7 cellular contexts compared by ENCODE assay signal in the genomic region with DNA sequence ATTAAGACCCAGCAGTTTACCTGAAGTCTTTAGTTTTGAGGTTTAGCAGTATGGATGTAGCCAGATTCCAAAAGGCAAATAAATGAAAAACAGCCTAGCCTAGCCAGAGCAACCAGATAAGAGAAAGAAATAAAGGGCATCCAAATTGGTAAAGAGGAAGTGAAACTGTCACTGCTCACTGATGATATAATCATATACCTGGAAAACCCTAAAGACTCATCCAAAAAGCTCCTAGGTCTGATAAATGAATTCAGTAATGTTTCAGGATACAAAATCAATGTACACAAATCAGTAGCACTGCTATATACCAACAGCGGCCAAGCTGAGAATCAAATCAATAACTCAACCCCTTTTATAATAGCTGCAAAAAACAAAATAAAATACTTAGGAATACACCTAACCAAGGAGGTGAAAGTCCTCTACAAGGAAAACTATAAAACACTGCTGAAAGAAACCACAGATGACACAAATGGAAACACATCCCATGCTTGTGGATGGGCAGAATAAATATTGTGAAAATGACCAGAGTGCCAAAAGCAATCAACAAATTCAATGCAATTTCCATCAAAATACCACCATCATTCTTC. TPM values are rescaled to one million over a fixed set of nuclear protein-coding genes. Genes with fewer than 3 reads are reported as not detected.
DNase-seq lines count a peak whose midpoint lies in the region; ATAC-seq, FAIRE-seq and TF ChIP-seq lines count a peak whose summit lies in the region.
"Not testable (repeated sequence)": the region's sequence is repeated elsewhere in the genome, so short reads cannot be mapped to it uniquely, and the experiment has no call there.

No MANE protein-coding gene starts in this region.

- H3K27ac ChIP-seq in MM.1S (ENCODE audit: low read length); OCI-LY7 (ENCODE audit: low read depth, low read length, poor library complexity, severe bottlenecking): not testable (repeated sequence)

- ATAC-seq in activated B cell treated with CpG ODN at 0.5 μM for 24 hours (ENCODE audit: low read depth) (peak; percentile 28), memory B cell (ENCODE audit: low read depth) (peak; percentile 26)

- peaks cover 19% of the 10 kb centered on the region for H3F3A ChIP-seq in MM.1S (ENCODE audit: insufficient read depth, low read length)

- H3K27ac Mint-ChIP-seq in activated B cell treated with CpG ODN at 0.5 μM for 24 hours = peak overlapping the region; percentile 50
- H3K27ac Mint-ChIP-seq in activated naive CD8-positive, alpha-beta T cell treated with anti-CD3 and anti-CD28 coated beads for 36 hours = peak overlapping the region; percentile 38
- H3K27ac Mint-ChIP-seq in memory B cell = peak overlapping the region; percentile 10

- H3K36me3 Mint-ChIP-seq in activated B cell treated with CpG ODN at 0.5 μM for 24 hours (ENCODE audit: low read depth); memory B cell: not testable (repeated sequence)
- H3K36me3 Mint-ChIP-seq in activated naive CD8-positive, alpha-beta T cell treated with anti-CD3 and anti-CD28 coated beads for 36 hours = peaks cover 15% of the 10 kb centered on the region

- H2AFZ ChIP-seq in MM.1S (ENCODE audit: low read length); OCI-LY7 (ENCODE audit: low read length): not testable (repeated sequence)

- H3K4me3 Mint-ChIP-seq in activated B cell treated with CpG ODN at 0.5 μM for 24 hours, memory B cell: not testable (repeated sequence)
- peak overlapping the region; percentile 11 for H3K4me3 Mint-ChIP-seq in activated naive CD8-positive, alpha-beta T cell treated with anti-CD3 and anti-CD28 coated beads for 36 hours

- DNase-seq in GM18507 (ENCODE audit: extremely low spot score, insufficient read length, low read depth); MM.1S; activated B cell treated with CpG ODN at 0.5 μM for 24 hours; activated naive CD8-positive, alpha-beta T cell treated with anti-CD3 and anti-CD28 coated beads for 36 hours: not testable (repeated sequence)
- peak; percentile 31 for DNase-seq in NB4 (ENCODE audit: low read depth)
- peak; percentile 32 for DNase-seq in OCI-LY7 (ENCODE audit: low spot score)
- DNase-seq in memory B cell (ENCODE audit: low spot score in 2 of 2) = peak in 1 of 2 donors; percentile 11

- intact Hi-C loops in OCI-LY7 (cut with micrococcal nuclease; ENCODE audit: unreplicated experiment); activated B cell treated with CpG ODN at 0.5 μM for 24 hours (cut with micrococcal nuclease): not testable (repeated sequence)

- H3K9me2 ChIP-seq in MM.1S (replicated peaks; ENCODE audit: insufficient read depth, low read length); OCI-LY7 (ENCODE audit: insufficient read depth, low read length): not testable (repeated sequence)

- H3K4me1 ChIP-seq in MM.1S (ENCODE audit: low read length) (peaks cover 22% of the 10 kb centered on the region), OCI-LY7 (ENCODE audit: insufficient read depth, low read length, poor library complexity, severe bottlenecking) (peaks cover 20% of the 10 kb centered on the region)

- H3K36me3 ChIP-seq in MM.1S (replicated peaks; ENCODE audit: insufficient read depth, low read length); OCI-LY7 (ENCODE audit: insufficient read depth, low read length): not testable (repeated sequence)

- TF ChIP-seq CTCF in MM.1S (IDR thresholded peaks at IDR 0.05; ENCODE audit: low read length); NB4 (IDR thresholded peaks at IDR 0.05; ENCODE audit: low read depth, low read length); OCI-LY7 (conservative IDR thresholded peaks at IDR 0.05; ENCODE audit: low read length); activated B cell treated with CpG ODN at 0.5 μM for 24 hours (IDR thresholded peaks at IDR 0.05): not testable (repeated sequence)

- not testable (repeated sequence) for BruUV-seq in OCI-LY7 (replicated peaks; lab: Mats Ljungman, UMichigan)

- CTCF ChIA-PET in OCI-LY7 (lab: Charles Lee; ENCODE audit: unreplicated experiment) = not testable (repeated sequence)
- CTCF ChIA-PET in activated B cell treated with CpG ODN at 0.5 μM for 24 hours (lab: Charles Lee) = interaction anchor here (0.6 kb wide), 1 partner anchor 134 kb away, joined by 3 read pairs; no protein-coding TSS in a partner anchor

- H3K4me3 ChIP-seq in MM.1S (ENCODE audit: low read length); NB4 (ENCODE audit: low read depth, low read length); OCI-LY7 (ENCODE audit: low read depth, low read length, poor library complexity, severe bottlenecking): not testable (repeated sequence)

- not testable (repeated sequence) for H3K9me3 Mint-ChIP-seq in activated B cell treated with CpG ODN at 0.5 μM for 24 hours; activated naive CD8-positive, alpha-beta T cell treated with anti-CD3 and anti-CD28 coated beads for 36 hours; memory B cell

- H3K4me2 ChIP-seq in MM.1S (ENCODE audit: low read depth, low read length) = peak overlapping the region; percentile 11; the same call in 1 of the 2 replicates
- H3K4me2 ChIP-seq in OCI-LY7 (ENCODE audit: low read length) = not testable (repeated sequence)

- H3K9me3 ChIP-seq in MM.1S (replicated peaks; ENCODE audit: insufficient read depth, low read length); OCI-LY7 (ENCODE audit: low read length): not testable (repeated sequence)

- not testable (repeated sequence) for H3K27me3 Mint-ChIP-seq in activated B cell treated with CpG ODN at 0.5 μM for 24 hours; activated naive CD8-positive, alpha-beta T cell treated with anti-CD3 and anti-CD28 coated beads for 36 hours; memory B cell

- POLR2A ChIA-PET in OCI-LY7 (lab: Charles Lee) = not testable (repeated sequence)
- POLR2A ChIA-PET in activated B cell treated with CpG ODN at 0.5 μM for 24 hours (lab: Charles Lee) = interaction anchor here (1.1 to 1.3 kb wide), 2 partner anchors 15 to 19 kb away, joined by 4 to 5 read pairs; a partner anchor contains a TSS

- H4K20me1 ChIP-seq in MM.1S (ENCODE audit: insufficient read depth, low read length); OCI-LY7 (ENCODE audit: insufficient read depth, low read length): not testable (repeated sequence)

- TF ChIP-seq POLR2A in NB4 (IDR thresholded peaks at IDR 0.05; ENCODE audit: extremely low read depth, insufficient read length) = not testable (repeated sequence)

- peak; percentile 18 for FAIRE-seq in GM18507 (lab: Jason Lieb, UNC)

- H3K9ac ChIP-seq in MM.1S (ENCODE audit: low read length) = not testable (repeated sequence)

- H3K27me3 ChIP-seq in MM.1S (replicated peaks; ENCODE audit: insufficient read depth, low read length) = not testable (repeated sequence)

- H3K79me2 ChIP-seq in MM.1S (ENCODE audit: low read length) = peaks cover 87% of the 10 kb centered on the region
- not testable (repeated sequence) for H3K79me2 ChIP-seq in OCI-LY7 (ENCODE audit: insufficient read depth, low read depth, low read length)

- H3K4me1 Mint-ChIP-seq in activated B cell treated with CpG ODN at 0.5 μM for 24 hours (peaks cover 52% of the 10 kb centered on the region), memory B cell (peaks cover 28% of the 10 kb centered on the region)
- H3K4me1 Mint-ChIP-seq in activated naive CD8-positive, alpha-beta T cell treated with anti-CD3 and anti-CD28 coated beads for 36 hours = peaks cover 68% of the 10 kb centered on the region

RNA-seq across cellular contexts. Expression of a gene that starts 13.6 kb away (rescaled TPM):
- total RNA-seq in OCI-LY7 (2014; rRNA removed; shearing (Covaris generic)) = 6.0 and 8.9 TPM in 2 replicates
- total RNA-seq in OCI-LY7 (2022) = 10.8 and 12.6 TPM in 2 replicates
- total RNA-seq in activated B cell treated with CpG ODN at 0.5 μM for 24 hours = 31.8 and 34.2 TPM in 2 replicates
- total RNA-seq in activated naive CD8-positive, alpha-beta T cell treated with anti-CD3 and anti-CD28 coated beads for 36 hours = 10 to 100 TPM; 33.2 to 33.5 TPM

RNA-seq across cellular contexts. Expression of a gene that starts 14.4 kb away (rescaled TPM):
- total RNA-seq in OCI-LY7 (2014; rRNA removed; shearing (Covaris generic)) = 29.1 and 34.1 TPM in 2 replicates
- 49.9 and 55.6 TPM in 2 replicates for total RNA-seq in OCI-LY7 (2022)
- total RNA-seq in activated B cell treated with CpG ODN at 0.5 μM for 24 hours = 53.9 and 56.5 TPM in 2 replicates
- 10 to 100 TPM; 41.2 to 47.1 TPM for total RNA-seq in activated naive CD8-positive, alpha-beta T cell treated with anti-CD3 and anti-CD28 coated beads for 36 hours
